ENCODE assay signal across 1 cellular context in genomic region chrX:136909706-136910564, GRCh38.
A peak's percentile ranks its signal among the peaks of the same experiment; 100 is the strongest.
TF ChIP-seq lines count a peak whose summit lies in the region.

No MANE protein-coding gene starts in this region.

TF ChIP-seq in K562, 482 proteins besides CTCF, POLR2A, EP300 and RAD21 (continued from another document and continues in another):
- TF ChIP-seq MLX (CRISPR knock-in tag; conservative IDR thresholded peaks at IDR 0.05), result no peak
- TF ChIP-seq MAFG (tag; conservative IDR thresholded peaks at IDR 0.05), result no peak
- no peak for TF ChIP-seq NFYB (IDR thresholded peaks at IDR 0.05; ENCODE audit: extremely low read depth, insufficient read length)
- no peak for TF ChIP-seq BACH1 (tag; IDR thresholded peaks at IDR 0.05)
- TF ChIP-seq KAT7 (CRISPR knock-in tag; IDR thresholded peaks at IDR 0.05; ENCODE audit: borderline replicate concordance), result no peak
- TF ChIP-seq HIVEP1 (CRISPR knock-in tag; IDR thresholded peaks at IDR 0.05), result no peak
- TF ChIP-seq FOXK1 (CRISPR knock-in tag; IDR thresholded peaks at IDR 0.05; ENCODE audit: borderline replicate concordance), result no peak
- TF ChIP-seq DMBX1 (CRISPR knock-in tag; IDR thresholded peaks at IDR 0.05; ENCODE audit: borderline replicate concordance), result no peak
- no peak for TF ChIP-seq NFIX (CRISPR knock-in tag; IDR thresholded peaks at IDR 0.05; ENCODE audit: low read depth)
- TF ChIP-seq ZBTB7A (IDR thresholded peaks at IDR 0.05; ENCODE audit: borderline replicate concordance, control insufficient read depth, low read depth, low read length), result no peak
- TF ChIP-seq NR0B1 (IDR thresholded peaks at IDR 0.05; ENCODE audit: partially characterized antibody), result no peak
- peak; percentile 53 for TF ChIP-seq NFIC (IDR thresholded peaks at IDR 0.05)
- TF ChIP-seq ZBTB17 (CRISPR knock-in tag; IDR thresholded peaks at IDR 0.05), result no peak
- TF ChIP-seq ZFP30 (CRISPR knock-in tag; IDR thresholded peaks at IDR 0.05; ENCODE audit: borderline replicate concordance), result no peak
- no peak for TF ChIP-seq HSF4 (CRISPR knock-in tag; IDR thresholded peaks at IDR 0.05; ENCODE audit: borderline replicate concordance)
- no peak for TF ChIP-seq NCOA6 (IDR thresholded peaks at IDR 0.05)
- peak; percentile 9; the same call in 1 of the 2 replicates for TF ChIP-seq RBFOX2 (IDR thresholded peaks at IDR 0.05; ENCODE audit: low read depth, low read length)
- no peak for TF ChIP-seq ZNF57 (CRISPR knock-in tag; IDR thresholded peaks at IDR 0.05)
- TF ChIP-seq ZBTB1 (CRISPR knock-in tag; IDR thresholded peaks at IDR 0.05; ENCODE audit: borderline replicate concordance, low read depth), result no peak
- TF ChIP-seq ZNF217 (CRISPR knock-in tag; IDR thresholded peaks at IDR 0.05), result no peak
- TF ChIP-seq ZBTB43 (CRISPR knock-in tag; IDR thresholded peaks at IDR 0.05), result no peak
- TF ChIP-seq NRF1 (conservative IDR thresholded peaks at IDR 0.05 in 1 of 2, IDR thresholded peaks at IDR 0.05 in 1 of 2), result peak; percentile 20 to 27; a peak in 2 of 4 replicates
- TF ChIP-seq ZNF239 (CRISPR knock-in tag; IDR thresholded peaks at IDR 0.05), result no peak
- no peak for TF ChIP-seq ZNF785 (CRISPR knock-in tag; IDR thresholded peaks at IDR 0.05)
- no peak for TF ChIP-seq PREB (CRISPR knock-in tag; IDR thresholded peaks at IDR 0.05)
- no peak for TF ChIP-seq HNRNPK (IDR thresholded peaks at IDR 0.05; ENCODE audit: low read depth, low read length, poor library complexity, severe bottlenecking)
- no peak for TF ChIP-seq MCM2 (IDR thresholded peaks at IDR 0.05; ENCODE audit: low read depth)
- no peak for TF ChIP-seq ZBTB49 (CRISPR knock-in tag; IDR thresholded peaks at IDR 0.05; ENCODE audit: borderline replicate concordance)
- no peak for TF ChIP-seq RNF2 (IDR thresholded peaks at IDR 0.05)
- no peak for TF ChIP-seq ZNF551 (CRISPR knock-in tag; IDR thresholded peaks at IDR 0.05)
- no peak for TF ChIP-seq YBX1 (IDR thresholded peaks at IDR 0.05)
- TF ChIP-seq MNT (conservative IDR thresholded peaks at IDR 0.05), result peak in 1 of 2 experiments; percentile 50; a peak in 1 of 4 replicates
- TF ChIP-seq ELK1 (CRISPR knock-in tag; IDR thresholded peaks at IDR 0.05), result no peak
- no peak for TF ChIP-seq TEAD4 (IDR thresholded peaks at IDR 0.05; ENCODE audit: low read length)
- no peak for TF ChIP-seq TEAD4 (CRISPR knock-in tag; IDR thresholded peaks at IDR 0.05; ENCODE audit: borderline replicate concordance)
- TF ChIP-seq ELF1 (tag; IDR thresholded peaks at IDR 0.05), result no peak
- no peak for TF ChIP-seq HDAC6 (IDR thresholded peaks at IDR 0.05; ENCODE audit: low read depth, low read length)
- no peak for TF ChIP-seq ZC3H4 (CRISPR knock-in tag; IDR thresholded peaks at IDR 0.05; ENCODE audit: borderline replicate concordance)
- no peak for TF ChIP-seq ZNF282 (CRISPR knock-in tag; IDR thresholded peaks at IDR 0.05)
- TF ChIP-seq SNIP1 (IDR thresholded peaks at IDR 0.05; ENCODE audit: low read depth), result no peak; the same call in 1 of the 2 replicates
- no peak for TF ChIP-seq PURB (CRISPR knock-in tag; IDR thresholded peaks at IDR 0.05; ENCODE audit: low read depth)
- TF ChIP-seq PCBP2 (IDR thresholded peaks at IDR 0.05; ENCODE audit: low read depth, low read length, poor library complexity, severe bottlenecking), result no peak
- no peak for TF ChIP-seq SMC3 (conservative IDR thresholded peaks at IDR 0.05; ENCODE audit: insufficient read depth, low read depth, low read length)
- no peak for TF ChIP-seq BHLHE40 (IDR thresholded peaks at IDR 0.05; ENCODE audit: low read length)
- TF ChIP-seq FOXO4 (CRISPR knock-in tag; IDR thresholded peaks at IDR 0.05), result no peak
- no peak for TF ChIP-seq YY1 (IDR thresholded peaks at IDR 0.05; ENCODE audit: borderline replicate concordance in 1 of 3, control insufficient read depth in 1 of 3, extremely low read depth in 1 of 3, insufficient read depth in 3 of 3, insufficient read length in 1 of 3, insufficient replicate concordance in 2 of 3, low read depth in 1 of 3, low read length in 2 of 3)
- peak; percentile 51 to 59 for TF ChIP-seq E2F6 (IDR thresholded peaks at IDR 0.05; ENCODE audit: borderline replicate concordance in 1 of 2, extremely low read depth in 1 of 2, insufficient read depth in 1 of 2, insufficient read length in 1 of 2, low read depth in 1 of 2, low read length in 1 of 2, poor library complexity in 1 of 2, severe bottlenecking in 1 of 2)
- TF ChIP-seq CGGBP1 (CRISPR knock-in tag; IDR thresholded peaks at IDR 0.05), result no peak
- TF ChIP-seq ZNF143 (CRISPR knock-in tag; IDR thresholded peaks at IDR 0.05), result no peak
- no peak for TF ChIP-seq KLF16 (IDR thresholded peaks at IDR 0.05)
